In genomic region chr14:36661506-36662257, GRCh38 we compare ENCODE assay signal across 1 cellular context.
TF ChIP-seq lines count a peak whose summit lies in the region.

Gene PAX9 (plus strand): TSS chr14:36661860. CDS start chr14:36662090, 230 bp downstream.

TF ChIP-seq in HepG2, 621 proteins besides CTCF, POLR2A, EP300 and RAD21 (continued from another document):
- no peak for TF ChIP-seq GABPA (IDR thresholded peaks at IDR 0.05; ENCODE audit: low read depth, low read length)
- peak; percentile 71 for TF ChIP-seq GABPA (CRISPR knock-in tag; IDR thresholded peaks at IDR 0.05; ENCODE audit: low read depth)
- TF ChIP-seq SP1 (IDR thresholded peaks at IDR 0.05): no peak
- TF ChIP-seq SP1 (CRISPR knock-in tag; IDR thresholded peaks at IDR 0.05): peak; percentile 85
- TF ChIP-seq NFYC (CRISPR knock-in tag; IDR thresholded peaks at IDR 0.05): peak; percentile 78
- no peak for TF ChIP-seq ZBTB33 (CRISPR knock-in tag; IDR thresholded peaks at IDR 0.05)
- TF ChIP-seq SP4 (CRISPR knock-in tag; IDR thresholded peaks at IDR 0.05): peak; percentile 68; the same call in 1 of the 2 replicates
- TF ChIP-seq, protein P1, sequence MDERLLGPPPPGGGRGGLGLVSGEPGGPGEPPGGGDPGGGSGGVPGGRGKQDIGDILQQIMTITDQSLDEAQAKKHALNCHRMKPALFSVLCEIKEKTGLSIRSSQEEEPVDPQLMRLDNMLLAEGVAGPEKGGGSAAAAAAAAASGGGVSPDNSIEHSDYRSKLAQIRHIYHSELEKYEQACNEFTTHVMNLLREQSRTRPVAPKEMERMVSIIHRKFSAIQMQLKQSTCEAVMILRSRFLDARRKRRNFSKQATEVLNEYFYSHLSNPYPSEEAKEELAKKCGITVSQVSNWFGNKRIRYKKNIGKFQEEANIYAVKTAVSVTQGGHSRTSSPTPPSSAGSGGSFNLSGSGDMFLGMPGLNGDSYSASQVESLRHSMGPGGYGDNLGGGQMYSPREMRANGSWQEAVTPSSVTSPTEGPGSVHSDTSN (CRISPR knock-in tag; IDR thresholded peaks at IDR 0.05): peak; percentile 85
- TF ChIP-seq ZNF614 (CRISPR knock-in tag; IDR thresholded peaks at IDR 0.05; ENCODE audit: borderline replicate concordance): no peak
- 0 out of 2 replicates have a peak, but pooled peaks have one; percentile 39 for TF ChIP-seq MAFF (IDR thresholded peaks at IDR 0.05; ENCODE audit: low read depth, low read length)
- TF ChIP-seq ZNF629 (CRISPR knock-in tag; conservative IDR thresholded peaks at IDR 0.05): peak; percentile 56; the same call in 1 of the 2 replicates
